ENCODE assay signal across 8 cellular contexts in genomic region chr11:66677599-66678375, GRCh38. TPM values are rescaled to one million over a fixed set of nuclear protein-coding genes. Genes with fewer than 3 reads are reported as not detected.
A peak's percentile ranks its signal among the peaks of the same experiment; 100 is the strongest.
DNase-seq lines count a peak whose midpoint lies in the region; ATAC-seq and TF ChIP-seq lines count a peak whose summit lies in the region.

Gene RBM4B, minus strand, starts transcription at chr11:66677887. Its CDS starts 808 bp downstream, at chr11:66677079.

- no peaks in the 10 kb centered on the region for H4K20me1 ChIP-seq in KMS-11 (ENCODE audit: insufficient read depth)

- no TSS peak for BruUV-seq in Panc1 (replicated peaks; lab: Mats Ljungman, UMichigan)

- H3K4me3 ChIP-seq in KMS-11 (IDR thresholded peaks at IDR 0.05; ENCODE audit: insufficient read depth, low read depth, low read length) (no peak within 1 kb of the TSS), Panc1 (ENCODE audit: low read depth in 2 of 2, low read length in 2 of 2) (peak within 1 kb of the TSS; percentile 64 to 92), esophagus (ENCODE audit: low read depth in 1 of 2, low read length in 2 of 2) (peak within 1 kb of the TSS; percentile 64 to 77), mucosa of stomach (ENCODE audit: low read length) (peak within 1 kb of the TSS; percentile 28)

- H3K9me3 ChIP-seq in Panc1 (ENCODE audit: control insufficient read depth, insufficient read depth, low read depth, low read length) (no peaks in the 10 kb centered on the region), esophagus (ENCODE audit: control insufficient read depth in 2 of 2, insufficient read depth in 1 of 2, low read depth in 1 of 2, low read length in 1 of 2) (no peaks in the 10 kb centered on the region), mucosa of stomach (ENCODE audit: control insufficient read depth, low read length) (no peaks in the 10 kb centered on the region)

- TF ChIP-seq CTCF in KMS-11 (conservative IDR thresholded peaks at IDR 0.05; ENCODE audit: low read depth, low read length) (no peak), Panc1 (IDR thresholded peaks at IDR 0.05) (no peak)

- H3K4me2 ChIP-seq in KMS-11: peak within 1 kb of the TSS; percentile 87

- H3K4me3 Mint-ChIP-seq in activated T-cell treated with anti-CD3 and anti-CD28 coated beads, Interleukin-2, amount 50 U/mL, for 24 hours: peak within 1 kb of the TSS; percentile 86

- intact Hi-C loops in Panc1 (cut with micrococcal nuclease; ENCODE audit: unreplicated experiment): loop anchor here (1.0 to 10.0 kb wide), 2 partner anchors 103 to 269 kb away; no protein-coding TSS in a partner anchor

- H3K79me2 ChIP-seq in KMS-11 (ENCODE audit: insufficient read depth, low read depth): peaks cover 5% of the 10 kb centered on the region; the same call in 1 of the 2 replicates

- peaks cover 42% of the 10 kb centered on the region for H3K4me1 Mint-ChIP-seq in activated T-cell treated with anti-CD3 and anti-CD28 coated beads, Interleukin-2, amount 50 U/mL, for 24 hours (ENCODE audit: low read depth)

- peak within 1 kb of the TSS; percentile 70 for H2AFZ ChIP-seq in KMS-11 (ENCODE audit: low read depth)

- peak within 1 kb of the TSS; percentile 98 for H3K27ac Mint-ChIP-seq in activated T-cell treated with anti-CD3 and anti-CD28 coated beads, Interleukin-2, amount 50 U/mL, for 24 hours

- H3K36me3 Mint-ChIP-seq in activated T-cell treated with anti-CD3 and anti-CD28 coated beads, Interleukin-2, amount 50 U/mL, for 24 hours (ENCODE audit: low read depth): peaks cover 41% of the 10 kb centered on the region

- CTCF ChIA-PET in Panc1 (lab: Charles Lee): interaction anchor here (0.6 to 2.1 kb wide), 10 partner anchors 13 to 355 kb away, joined by 3 to 8 read pairs (median 6); partner anchors contain the start of gene MRPL11

- no peaks in the 10 kb centered on the region for H3K27me3 Mint-ChIP-seq in activated T-cell treated with anti-CD3 and anti-CD28 coated beads, Interleukin-2, amount 50 U/mL, for 24 hours

- H3K27ac ChIP-seq in KMS-11: peak within 1 kb of the TSS; percentile 98
- peak within 1 kb of the TSS; percentile 91 for H3K27ac ChIP-seq in Panc1 (ENCODE audit: low read length)
- H3K27ac ChIP-seq in esophagus (ENCODE audit: low read depth in 2 of 2, low read length in 1 of 2): peak within 1 kb of the TSS; percentile 95 to 99

- in situ Hi-C loops in Panc1 (cut with HindIII; ENCODE audit: low pct_unique_long_range_greater_than_20kb, low sequenced_read_pairs): loop anchor here (5.0 kb wide), 1 partner anchor 55 kb away; no protein-coding TSS in a partner anchor

- peak; percentile 93 for DNase-seq in DMS79 (lab: John Stamatoyannopoulos, UW)
- DNase-seq in Panc1 (ENCODE audit: low read depth, low spot score): peak; percentile 77
- DNase-seq in activated T-cell treated with anti-CD3 and anti-CD28 coated beads, Interleukin-2, amount 50 U/mL, for 24 hours: peak; percentile 97
- peak; percentile 99 for DNase-seq in stimulated activated CD8-positive, alpha-beta memory T cell treated with anti-CD3 and anti-CD28 coated beads, Interleukin-4, amount 100 ng/mL, for 48 hours

- H3K9me3 Mint-ChIP-seq in activated T-cell treated with anti-CD3 and anti-CD28 coated beads, Interleukin-2, amount 50 U/mL, for 24 hours: no peaks in the 10 kb centered on the region

- ATAC-seq in GM21786 (IDR thresholded peaks at IDR 0.05; ENCODE audit: unreplicated experiment): peak; percentile 84
- ATAC-seq in Panc1: peak; percentile 98

- H3K9ac ChIP-seq in KMS-11 (peak within 1 kb of the TSS; percentile 75), mucosa of stomach (ENCODE audit: low read length) (peak within 1 kb of the TSS; percentile 86)

- H3K27me3 ChIP-seq in KMS-11 (ENCODE audit: insufficient read depth, low read depth): no peaks in the 10 kb centered on the region
- no peaks in the 10 kb centered on the region for H3K27me3 ChIP-seq in Panc1 (ENCODE audit: control insufficient read depth, insufficient read depth, low read length)
- no peaks in the 10 kb centered on the region for H3K27me3 ChIP-seq in esophagus (ENCODE audit: control insufficient read depth in 1 of 2, insufficient read depth in 2 of 2, low read length in 2 of 2)
- no peaks in the 10 kb centered on the region for H3K27me3 ChIP-seq in mucosa of stomach (ENCODE audit: control insufficient read depth, insufficient read depth, low read length)

- WGBS in esophagus, 2 donors: 0 to 1% methylated on average over 50 to 61 of the region's 61 CpGs

- peaks cover 10% of the 10 kb centered on the region for H3K4me1 ChIP-seq in KMS-11 (ENCODE audit: low read depth, poor library complexity, severe bottlenecking)
- H3K4me1 ChIP-seq in Panc1 (ENCODE audit: control insufficient read depth, insufficient read depth, low read length): peaks cover 20% of the 10 kb centered on the region
- peaks cover 3 to 4% of the 10 kb centered on the region in 2 donors for H3K4me1 ChIP-seq in esophagus (ENCODE audit: control insufficient read depth in 2 of 2, insufficient read depth in 2 of 2, low read length in 1 of 2)
- peaks cover 14% of the 10 kb centered on the region for H3K4me1 ChIP-seq in mucosa of stomach (ENCODE audit: control insufficient read depth, insufficient read depth, low read length)

- H3K36me3 ChIP-seq in KMS-11 (ENCODE audit: insufficient read depth) (no peaks in the 10 kb centered on the region; the same call in 1 of the 2 replicates), Panc1 (ENCODE audit: control insufficient read depth, insufficient read depth, low read length) (peaks cover 5% of the 10 kb centered on the region; the same call in 1 of the 2 replicates), esophagus (ENCODE audit: control insufficient read depth in 2 of 2, insufficient read depth in 2 of 2, low read length in 1 of 2) (peaks cover 0 to 3% of the 10 kb centered on the region in 2 donors), mucosa of stomach (ENCODE audit: control insufficient read depth, insufficient read depth, low read length) (no peaks in the 10 kb centered on the region)

- POLR2A ChIA-PET in Panc1 (lab: Charles Lee): interaction anchor here (0.6 to 1.1 kb wide), 2 partner anchors 38 to 73 kb away, joined by 3 to 4 read pairs; no protein-coding TSS in a partner anchor

RNA-seq across cellular contexts. Expression of gene RBM4B, which starts in this region (rescaled TPM):
- 33.6 TPM for total RNA-seq in Panc1 (2021; ENCODE audit: unreplicated experiment)
- 29.5 TPM for polyA plus RNA-seq in Panc1 (2012; ENCODE audit: insufficient read length)
- 10 to 100 TPM; 12.0 to 12.8 TPM for polyA plus RNA-seq in esophagus
